8 cellular contexts compared by ENCODE assay signal in the genomic region with DNA sequence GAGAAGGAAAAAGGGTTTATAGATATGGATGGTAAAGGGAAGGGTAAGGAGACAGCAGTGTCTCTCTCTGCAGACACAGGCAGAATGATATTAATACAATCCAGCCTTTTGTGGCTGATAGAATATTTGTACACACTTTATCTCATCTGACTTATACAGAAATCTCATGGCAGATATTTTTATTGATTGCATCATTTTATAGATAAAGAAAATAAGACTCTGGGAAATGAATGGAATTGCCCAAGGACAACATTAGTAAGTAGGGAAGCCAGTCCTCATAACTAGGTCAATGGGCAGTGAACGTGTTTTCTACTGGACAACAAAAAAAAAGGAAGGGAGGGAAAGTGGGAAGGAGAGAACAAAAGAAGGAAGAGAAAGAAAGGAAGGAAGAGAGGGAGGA.
"Had no signal": no experiment of that assay in that cellular context is flagged by ENCODE, and none has a peak within 500 bp of the region (broad histone marks: within the 10 kb centered on the region; RNA-seq: fewer than 3 reads in every experiment).

No MANE protein-coding gene starts in this region.

- H3K4me1 ChIP-seq: HAP-1 had no signal

- H3K4me2 ChIP-seq: KMS-11 had no signal

- H3K9me3 ChIP-seq: HAP-1 had no signal

- FAIRE-seq: HTR-8/SVneo had no signal

- H3K36me3 ChIP-seq: HAP-1 had no signal

- ATAC-seq: HCT116 had no signal

- H3K4me3 ChIP-seq: HAP-1 had no signal

- H3K27ac ChIP-seq: KMS-11 had no signal

- H3K36me3 Mint-ChIP-seq: IgD-negative memory B cell had no signal

- H3K27me3 Mint-ChIP-seq: IgD-negative memory B cell had no signal

- H3K4me1 Mint-ChIP-seq: IgD-negative memory B cell had no signal

- DNase-seq: GOT3, H7, KBM-7 had no signal

- H3K9ac ChIP-seq: KMS-11 had no signal
